ENCODE assay signal across 12 cellular contexts in the genomic region with DNA sequence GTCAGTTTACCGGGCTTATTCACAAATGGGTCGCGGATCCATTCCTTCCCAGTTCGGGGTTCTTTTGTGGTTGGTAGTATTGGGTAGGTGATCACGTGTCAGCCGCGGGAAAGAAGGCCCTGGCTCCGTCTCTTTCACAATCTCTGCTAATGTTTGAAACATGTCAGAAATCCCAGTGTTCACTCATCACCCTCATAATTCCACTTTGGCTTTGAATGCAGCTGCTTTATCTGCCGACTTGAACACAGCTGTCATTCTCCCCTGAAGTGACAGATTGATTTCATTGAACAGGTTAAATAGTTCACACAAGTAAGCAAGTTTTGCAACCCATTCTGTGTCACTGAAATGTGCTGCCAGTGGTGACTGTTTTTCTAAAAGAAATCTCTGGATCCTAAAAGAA. TPM values are rescaled to one million over a fixed set of nuclear protein-coding genes. Genes with fewer than 3 reads are reported as not detected.
"Had no signal": no experiment of that assay in that cellular context is flagged by ENCODE, and none has a peak within 500 bp of the region (broad histone marks: within the 10 kb centered on the region; RNA-seq: fewer than 3 reads in every experiment).

No MANE protein-coding gene starts in this region.

RNA-seq across cellular contexts. Expression of a gene that starts 44.5 kb away (rescaled TPM):
- total RNA-seq: stomach, subcutaneous adipose tissue, suprapubic skin, temporal lobe, thoracic aorta, tibial nerve, transverse colon, upper lobe of right lung, ureter, urinary bladder, uterus, vagina had no signal
- polyA plus RNA-seq: stomach, urinary bladder had no signal
